8 cellular contexts compared by ENCODE assay signal in genomic region chr7:148700693-148701092, GRCh38. TPM values are rescaled to one million over a fixed set of nuclear protein-coding genes. Genes with fewer than 3 reads are reported as not detected.
A peak's percentile ranks its signal among the peaks of the same experiment; 100 is the strongest.
DNase-seq lines count a peak whose midpoint lies in the region; ATAC-seq and TF ChIP-seq lines count a peak whose summit lies in the region.

No MANE protein-coding gene starts in this region.

- H3K9me2 ChIP-seq in PC-3 (replicated peaks; ENCODE audit: low read length): no peaks in the 10 kb centered on the region

- CTCF ChIA-PET in PC-3 (lab: Charles Lee): no interaction called here

- H3K36me3 ChIP-seq in PC-3 (ENCODE audit: low read depth, low read length): no peaks in the 10 kb centered on the region

- peaks cover 33% of the 10 kb centered on the region for H3K4me1 ChIP-seq in PC-3 (ENCODE audit: insufficient read depth, low read length)

- H3K4me3 ChIP-seq in GM08714 (ENCODE audit: low read length) (peak overlapping the region; percentile 99), PC-3 (ENCODE audit: low read length) (peak overlapping the region; percentile 81)

- TF ChIP-seq CTCF in PC-3 (conservative IDR thresholded peaks at IDR 0.05; ENCODE audit: low read depth, low read length): no peak

- no peak overlapping the region for H3K27ac ChIP-seq in PC-3 (ENCODE audit: low read length)

- no peaks in the 10 kb centered on the region for H3K27me3 ChIP-seq in PC-3 (ENCODE audit: low read length)

- no peaks in the 10 kb centered on the region for H3K9me3 ChIP-seq in PC-3 (ENCODE audit: low read length)

- no peak for ATAC-seq in PC-3
- ATAC-seq in left colon: no peak
- no peak for ATAC-seq in HG02678 (IDR thresholded peaks at IDR 0.05; ENCODE audit: unreplicated experiment)
- no peak for ATAC-seq in HG02840 (IDR thresholded peaks at IDR 0.05; ENCODE audit: low FRiP score, unreplicated experiment)

- peak; percentile 25 for DNase-seq in PC-3
- DNase-seq in activated naive CD8-positive, alpha-beta T cell treated with anti-CD3 and anti-CD28 coated beads, Interleukin-2, amount 50 U/mL, for 16 hours (ENCODE audit: low read depth, low spot score): peak; percentile 14
- DNase-seq in left colon: peak; percentile 47 to 51
- DNase-seq in stimulated activated CD8-positive, alpha-beta memory T cell treated with anti-CD3 and anti-CD28 coated beads, Interleukin-2, amount 100 ng/mL, for 48 hours (ENCODE audit: low read depth in 2 of 2): peak; percentile 25 to 39
- no peak for DNase-seq in NOMO-1 treated with dmso at 0.1 percent for 144 hours (lab: John Stamatoyannopoulos, UW; ENCODE audit: unreplicated experiment)

- peak overlapping the region; percentile 95 for H3K9ac ChIP-seq in PC-3 (ENCODE audit: low read length)

- H3K79me2 ChIP-seq in PC-3 (ENCODE audit: low read length): peaks cover 81% of the 10 kb centered on the region

- peak overlapping the region; percentile 80 for H3K4me2 ChIP-seq in PC-3 (ENCODE audit: low read length)

- intact Hi-C loops in PC-3 (cut with micrococcal nuclease): loop anchor here (5.0 kb wide), 4 partner anchors 72 to 262 kb away; partner anchors contain the start of gene EZH2
- intact Hi-C loops in left colon (cut with DNase I, micrococcal nuclease): no loop called here

- no peak overlapping the region for H2AFZ ChIP-seq in PC-3 (ENCODE audit: low read length)

- no peaks in the 10 kb centered on the region for H3F3A ChIP-seq in PC-3 (ENCODE audit: low read length, unreplicated experiment)

- BruUV-seq in PC-3 (replicated peaks; lab: Mats Ljungman, UMichigan): no TSS peak

- H4K20me1 ChIP-seq in PC-3 (ENCODE audit: low read length): peaks cover 53% of the 10 kb centered on the region

- POLR2A ChIA-PET in PC-3 (lab: Charles Lee; ENCODE audit: unreplicated experiment): interaction anchor here (0.6 kb wide), 1 partner anchor 10 kb away, joined by 3 read pairs; no protein-coding TSS in a partner anchor

RNA-seq across cellular contexts. Expression of gene CUL1, which starts 2.0 kb away (rescaled TPM):
- total RNA-seq in PC-3 (2014; rRNA removed): 38.0 and 43.6 TPM in 2 replicates
- total RNA-seq in left colon: 10 to 100 TPM; 34.9 to 37.2 TPM
